ENCODE assay signal across 8 cellular contexts in genomic region chr15:43511012-43511885, GRCh38. TPM values are rescaled to one million over a fixed set of nuclear protein-coding genes. Genes with fewer than 3 reads are reported as not detected.
A peak's percentile ranks its signal among the peaks of the same experiment; 100 is the strongest.
DNase-seq lines count a peak whose midpoint lies in the region; ATAC-seq and TF ChIP-seq lines count a peak whose summit lies in the region.

No MANE protein-coding gene starts in this region.

- H3K27me3 Mint-ChIP-seq in CD4-positive, CD25-positive, alpha-beta regulatory T cell, result peaks cover 16% of the 10 kb centered on the region

- peak overlapping the region; percentile 86 for H3K4me3 ChIP-seq in CD4-positive, CD25-positive, alpha-beta regulatory T cell (ENCODE audit: low read depth, low read length)
- H3K4me3 ChIP-seq in NT2/D1 (ENCODE audit: insufficient read length, low read depth) (peak overlapping the region; percentile 42), lower leg skin (ENCODE audit: low read depth, poor library complexity, severe bottlenecking) (peak overlapping the region; percentile 42), suprapubic skin (peak overlapping the region; percentile 70)

- H3K4me1 Mint-ChIP-seq in CD4-positive, CD25-positive, alpha-beta regulatory T cell, result peaks cover 0 to 40% (median 28%) of the 10 kb centered on the region in 4 donors

- no peaks in the 10 kb centered on the region for H3K9me3 Mint-ChIP-seq in CD4-positive, CD25-positive, alpha-beta regulatory T cell

- no peak for TF ChIP-seq CTCF in GM20000 (IDR thresholded peaks at IDR 0.05; ENCODE audit: extremely low read depth, missing control alignments)
- no peak for TF ChIP-seq CTCF in lower leg skin (IDR thresholded peaks at IDR 0.05)
- no peak for TF ChIP-seq CTCF in suprapubic skin (IDR thresholded peaks at IDR 0.05)

- H3K4me1 ChIP-seq in CD4-positive, CD25-positive, alpha-beta regulatory T cell (ENCODE audit: control insufficient read depth, insufficient read depth, low read length, poor library complexity, severe bottlenecking), result peaks cover 26% of the 10 kb centered on the region
- H3K4me1 ChIP-seq in NT2/D1 (ENCODE audit: insufficient read depth, insufficient read length) (peaks cover 12% of the 10 kb centered on the region), suprapubic skin (peaks cover 45% of the 10 kb centered on the region)

- peak overlapping the region; percentile 83 to 98 (median 97) for H3K27ac Mint-ChIP-seq in CD4-positive, CD25-positive, alpha-beta regulatory T cell

- ATAC-seq in CD4-positive, CD25-positive, alpha-beta regulatory T cell (ENCODE audit: low read depth in 2 of 2), result no peak

- peaks cover 2% of the 10 kb centered on the region for H3K27me3 ChIP-seq in CD4-positive, CD25-positive, alpha-beta regulatory T cell (ENCODE audit: control insufficient read depth, insufficient read depth, low read length)
- H3K27me3 ChIP-seq in NT2/D1 (ENCODE audit: insufficient read depth, insufficient read length), result peaks cover 27% of the 10 kb centered on the region
- peaks cover 3% of the 10 kb centered on the region for H3K27me3 ChIP-seq in suprapubic skin

- intact Hi-C loops in lower leg skin (cut with DNase I; ENCODE audit: low total_unique reads), result no loop called here

- TF ChIP-seq EP300 in suprapubic skin (IDR thresholded peaks at IDR 0.05), result no peak

- H3K36me3 ChIP-seq in CD4-positive, CD25-positive, alpha-beta regulatory T cell (ENCODE audit: control insufficient read depth, insufficient read depth, low read length), result no peaks in the 10 kb centered on the region
- H3K36me3 ChIP-seq in NT2/D1 (ENCODE audit: insufficient read depth, insufficient read length, low read length), result no peaks in the 10 kb centered on the region
- H3K36me3 ChIP-seq in suprapubic skin, result no peaks in the 10 kb centered on the region

- TF ChIP-seq POLR2A in lower leg skin (IDR thresholded peaks at IDR 0.05), result no peak
- TF ChIP-seq POLR2A in suprapubic skin (IDR thresholded peaks at IDR 0.05), result peak in 1 of 2 donors; percentile 7

- WGBS in lower leg skin, 2 donors, result 15 to 21% methylated on average over 21 to 28 of the region's 39 CpGs
- WGBS in suprapubic skin, result 14% methylated on average over 36 of the region's 39 CpGs

- peak overlapping the region; percentile 14 for H3K27ac ChIP-seq in CD4-positive, CD25-positive, alpha-beta regulatory T cell (ENCODE audit: insufficient read depth, low read length, poor library complexity, severe bottlenecking)
- H3K27ac ChIP-seq in suprapubic skin, result peak overlapping the region; percentile 88

- no peaks in the 10 kb centered on the region for H3K36me3 Mint-ChIP-seq in CD4-positive, CD25-positive, alpha-beta regulatory T cell

- no peaks in the 10 kb centered on the region for H3K9me3 ChIP-seq in CD4-positive, CD25-positive, alpha-beta regulatory T cell (ENCODE audit: control insufficient read depth in 2 of 2, low read length in 2 of 2)
- H3K9me3 ChIP-seq in NT2/D1 (ENCODE audit: insufficient read depth, low read length) (no peaks in the 10 kb centered on the region), suprapubic skin (no peaks in the 10 kb centered on the region)

- peak in 1 of 3 donors; percentile 50 for DNase-seq in CD4-positive, CD25-positive, alpha-beta regulatory T cell
- DNase-seq in GM20000 (ENCODE audit: low spot score) (peak; percentile 10), NT2/D1 (ENCODE audit: low read depth, low spot score) (no peak), astrocyte of the hippocampus (ENCODE audit: low read depth, low spot score) (peak; percentile 28), lower leg skin (ENCODE audit: low spot score in 2 of 2) (peak in 1 of 2 donors; percentile 81), suprapubic skin (ENCODE audit: low spot score in 2 of 2) (no peak), activated gamma-delta T cell (lab: John Stamatoyannopoulos, UW) (no peak), NCI-H187 treated with DMSO at 0.1 percent for 48 hours (lab: John Stamatoyannopoulos, UW) (no peak)

- peak overlapping the region; percentile 33 for H3K9ac ChIP-seq in NT2/D1 (ENCODE audit: insufficient read length, low read depth)

- H3K4me3 Mint-ChIP-seq in CD4-positive, CD25-positive, alpha-beta regulatory T cell, result peak overlapping the region; percentile 91 to 97 (median 94)

RNA-seq across cellular contexts. Expression of gene MAP1A, which starts 6.2 kb away (rescaled TPM):
- 1.7 TPM for total RNA-seq in CD4-positive, CD25-positive, alpha-beta regulatory T cell
- under 1 TPM in 3 of 4 donors, not detected in 1; 0.01 to 0.16 (median 0.03) TPM for polyA plus RNA-seq in CD4-positive, CD25-positive, alpha-beta regulatory T cell
- total RNA-seq in lower leg skin (1 to 10 TPM; 2.3 to 6.7 (median 3.8) TPM), suprapubic skin (1 to 10 TPM; 2.4 to 5.7 (median 4.0) TPM)

RNA-seq across cellular contexts. Expression of gene TP53BP1, which starts 18.3 kb away (rescaled TPM):
- total RNA-seq in CD4-positive, CD25-positive, alpha-beta regulatory T cell, result 42.1 TPM
- polyA plus RNA-seq in CD4-positive, CD25-positive, alpha-beta regulatory T cell, result 1 to 10 TPM; 3.9 to 7.9 (median 6.0) TPM
- total RNA-seq in lower leg skin, result 10 to 100 TPM; 13.0 to 17.9 (median 16.9) TPM
- 10 to 100 TPM; 17.6 to 49.4 (median 29.0) TPM for total RNA-seq in suprapubic skin

Comparison
In these comparisons a context has a peak if more than half of its experiments do, and no peak if none do; other contexts are left out.
1. DNase-seq: peak in GM20000 (single experiment) and astrocyte of the hippocampus (single experiment); none in NT2/D1 (single experiment), suprapubic skin (0 of 2), activated gamma-delta T cell (single experiment) and NCI-H187 treated with DMSO at 0.1 percent for 48 hours (single experiment).
2. Peak in every context shown above with its lines, with median percentiles within 50 percentile points of each other: H3K4me3 ChIP-seq.